ENCODE assay signal across 11 cellular contexts in the genomic region with DNA sequence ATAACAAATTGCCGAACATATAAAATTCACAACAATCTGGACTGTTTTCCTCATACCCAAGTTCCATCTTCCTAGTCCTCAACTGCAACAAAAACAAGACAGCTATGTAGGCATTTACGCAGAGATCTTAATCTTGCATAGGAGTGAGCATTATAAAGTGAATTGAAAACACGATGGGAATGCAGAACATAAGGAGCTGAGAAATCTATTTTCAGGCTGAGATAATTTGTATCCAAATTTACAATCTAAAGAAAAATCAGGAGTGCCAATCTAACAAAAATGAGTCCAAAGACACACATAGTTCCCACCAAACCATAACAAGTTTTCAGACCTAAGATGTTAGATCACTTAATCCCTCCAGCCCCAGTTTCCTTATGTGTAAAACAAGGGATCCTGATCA. TPM values are rescaled to one million over a fixed set of nuclear protein-coding genes. Genes with fewer than 3 reads are reported as not detected.
DNase-seq lines count a peak whose midpoint lies in the region; ATAC-seq and TF ChIP-seq lines count a peak whose summit lies in the region.
"Had no signal": no experiment of that assay in that cellular context is flagged by ENCODE, and none has a peak within 500 bp of the region (broad histone marks: within the 10 kb centered on the region; RNA-seq: fewer than 3 reads in every experiment).

No MANE protein-coding gene starts in this region.

- H3K4me3 ChIP-seq in WI38 (ENCODE audit: low read depth, low read length) (peak overlapping the region; percentile 86), gastroesophageal sphincter (peak overlapping the region in 1 of 2 donors; percentile 70), stomach (peak overlapping the region; percentile 75 to 83 (median 80))
- H3K4me3 ChIP-seq: lung had no signal

- H3K9me3 ChIP-seq in gastroesophageal sphincter (no peaks in the 10 kb centered on the region), stomach (no peaks in the 10 kb centered on the region)

- intact Hi-C loops in stomach (cut with DNase I; ENCODE audit: low total_unique reads): loop anchor here (10.0 kb wide), 1 partner anchor 69 kb away; no protein-coding TSS in a partner anchor

- H3K4me1 ChIP-seq in gastroesophageal sphincter (peaks cover 0 to 50% (median 10%) of the 10 kb centered on the region in 3 donors), stomach (peaks cover 0 to 63% (median 33%) of the 10 kb centered on the region in 4 donors)

- H3K4me3 Mint-ChIP-seq in activated T-cell treated with anti-CD3 and anti-CD28 coated beads, Interleukin-2, amount 50 U/mL, for 4 hours: peak overlapping the region; percentile 97

- no peak for ATAC-seq in activated T-cell treated with anti-CD3 and anti-CD28 coated beads, Interleukin-2, amount 50 U/mL, for 4 hours
- ATAC-seq in gastroesophageal sphincter: no peak
- no peak for ATAC-seq in GM21423 (IDR thresholded peaks at IDR 0.05; ENCODE audit: unreplicated experiment)

- peaks cover 38% of the 10 kb centered on the region for H3K4me1 Mint-ChIP-seq in activated T-cell treated with anti-CD3 and anti-CD28 coated beads, Interleukin-2, amount 50 U/mL, for 4 hours (ENCODE audit: low read depth)

- no peaks in the 10 kb centered on the region for H3K27me3 Mint-ChIP-seq in activated T-cell treated with anti-CD3 and anti-CD28 coated beads, Interleukin-2, amount 50 U/mL, for 4 hours (ENCODE audit: low read depth)

- TF ChIP-seq POLR2A in gastroesophageal sphincter (IDR thresholded peaks at IDR 0.05) (no peak), stomach (IDR thresholded peaks at IDR 0.05) (no peak)

- no peak for TF ChIP-seq CTCF in WI38 (IDR thresholded peaks at IDR 0.05; ENCODE audit: low read depth, low read length)
- TF ChIP-seq CTCF in gastroesophageal sphincter (IDR thresholded peaks at IDR 0.05): no peak
- no peak for TF ChIP-seq CTCF in stomach (IDR thresholded peaks at IDR 0.05)

- no peaks in the 10 kb centered on the region for H3K36me3 ChIP-seq in gastroesophageal sphincter
- H3K36me3 ChIP-seq in stomach: no peaks in the 10 kb centered on the region

- DNase-seq in activated T-cell treated with anti-CD3 and anti-CD28 coated beads, Interleukin-2, amount 50 U/mL, for 4 hours: no peak
- DNase-seq in activated T-cell treated with anti-CD3 and anti-CD28 coated beads for 4 hours (no peak), stomach (no peak), middle frontal gyrus (ENCODE audit: extremely low spot score, low spot score) (no peak), NCI-H345 treated with DMSO at 0.1 percent for 48 hours (lab: John Stamatoyannopoulos, UW; ENCODE audit: unreplicated experiment) (no peak)
- DNase-seq: NCI-H2081 treated with DMSO at 0.1 percent for 48 hours; stimulated activated naive CD4-positive, alpha-beta T cell treated with Interleukin-2 at 50 U/mL for 16 hours had no signal

- H3K36me3 Mint-ChIP-seq in activated T-cell treated with anti-CD3 and anti-CD28 coated beads, Interleukin-2, amount 50 U/mL, for 4 hours (ENCODE audit: insufficient read depth): peaks cover 11% of the 10 kb centered on the region

- H3K27ac ChIP-seq in gastroesophageal sphincter (peak overlapping the region; percentile 78 to 97 (median 93)), stomach (peak overlapping the region in 1 of 5 donors; percentile 93)

- H3K27me3 ChIP-seq in gastroesophageal sphincter (no peaks in the 10 kb centered on the region), stomach (no peaks in the 10 kb centered on the region)

- WGBS in gastroesophageal sphincter (ENCODE audit: low coverage in 1 of 2), 2 donors: 35 to 56% methylated on average over 3 of the region's 3 CpGs
- WGBS in stomach, 5 donors: 60 to 67% (median 65%) methylated on average over 3 of the region's 3 CpGs

- TF ChIP-seq EP300 in gastroesophageal sphincter (IDR thresholded peaks at IDR 0.05) (no peak), stomach (IDR thresholded peaks at IDR 0.05) (no peak)

- no peaks in the 10 kb centered on the region for H3K9me3 Mint-ChIP-seq in activated T-cell treated with anti-CD3 and anti-CD28 coated beads, Interleukin-2, amount 50 U/mL, for 4 hours

RNA-seq across cellular contexts. Expression of a gene that starts 1.9 kb away (rescaled TPM):
- total RNA-seq in activated T-cell treated with anti-CD3 and anti-CD28 coated beads, Interleukin-2, amount 50 U/mL, for 4 hours: 100 to 1,000 TPM in 2 of 3 donors, 10 to 100 TPM in 1; 85.9 to 104 (median 103) TPM
- 10 to 100 TPM; 27.9 to 46.5 (median 36.9) TPM for total RNA-seq in gastroesophageal sphincter
- total RNA-seq in stomach: 100 to 1,000 TPM in 1 of 5 donors, 10 to 100 TPM in 4; 12.5 to 127 (median 32.6) TPM
- 1 to 10 TPM; 4.9 to 10.0 (median 7.8) TPM for polyA plus RNA-seq in stomach
